In the genomic region with DNA sequence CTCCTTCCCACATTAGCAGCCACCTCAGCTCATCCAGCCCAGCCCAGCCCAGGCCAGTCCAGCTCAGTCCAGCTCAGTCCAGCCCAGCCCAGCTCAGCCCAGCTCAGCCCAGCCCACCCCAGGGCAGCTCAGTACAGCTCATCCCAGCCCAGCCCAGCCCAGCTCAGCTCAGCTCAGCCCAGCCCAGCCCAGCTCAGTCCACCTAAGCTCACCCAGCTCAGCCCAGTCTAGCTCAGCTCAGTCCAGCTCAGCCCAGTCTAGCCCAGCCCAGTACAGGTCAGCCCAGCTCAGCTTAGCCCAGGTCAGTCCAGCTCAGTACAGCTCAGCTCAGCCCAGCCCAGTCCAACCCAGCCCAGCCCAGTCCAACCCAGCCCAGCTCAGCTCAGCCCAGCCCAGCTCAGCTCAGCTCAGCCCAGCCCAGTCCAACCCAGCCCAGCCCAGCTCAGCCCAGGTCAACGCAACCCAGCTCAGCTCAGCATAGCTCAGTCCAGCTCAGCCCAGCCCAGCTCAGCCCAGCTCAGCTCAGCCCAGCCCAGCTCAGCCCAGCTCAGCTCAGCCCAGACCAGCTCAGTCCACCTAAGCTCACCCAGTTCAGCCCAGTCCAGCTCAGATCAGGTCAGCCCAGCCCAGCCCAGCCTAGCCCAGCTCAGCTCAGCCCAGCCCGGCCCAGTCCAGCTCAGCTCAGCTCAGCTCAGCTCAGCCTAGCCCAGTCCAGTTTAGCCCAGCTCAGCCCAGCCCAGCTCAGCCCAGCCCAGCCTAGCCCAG, we compare ENCODE assay signal across 23 cellular contexts.
DNase-seq lines count a peak whose midpoint lies in the region; ATAC-seq, FAIRE-seq and TF ChIP-seq lines count a peak whose summit lies in the region.
"Had no signal": no experiment of that assay in that cellular context is flagged by ENCODE, and none has a peak within 500 bp of the region (broad histone marks: within the 10 kb centered on the region; RNA-seq: fewer than 3 reads in every experiment).

No MANE protein-coding gene starts in this region.

- no CpG with 5 or more reads among the region's 2 CpGs for WGBS in A549 (ENCODE audit: missing lambda C conversion rate)
- 8% methylated on average over 2 of the region's 2 CpGs for WGBS in K562 (ENCODE audit: insufficient coverage, low coverage, missing lambda C conversion rate)

- FAIRE-seq in A549 (lab: Jason Lieb, UNC), result no peak
- no peak for FAIRE-seq in K562 (lab: Jason Lieb, UNC)
- FAIRE-seq: keratinocyte had no signal

- TF ChIP-seq CTCF in A549 (IDR thresholded peaks at IDR 0.05) (no peak), GM20000 (IDR thresholded peaks at IDR 0.05; ENCODE audit: extremely low read depth, missing control alignments) (no peak), K562 (IDR thresholded peaks at IDR 0.05 in 2 of 3, conservative IDR thresholded peaks at IDR 0.05 in 1 of 3; ENCODE audit: insufficient read depth in 2 of 3, low read depth in 1 of 3, low read length in 3 of 3) (no peak)

- H3K9ac ChIP-seq in K562 (ENCODE audit: insufficient read depth in 1 of 2, low read depth in 2 of 2, low read length in 2 of 2), result no peak overlapping the region

- TF ChIP-seq POLR2A in A549 (IDR thresholded peaks at IDR 0.05; ENCODE audit: low read length), result no peak
- TF ChIP-seq POLR2A in K562 (conservative IDR thresholded peaks at IDR 0.05), result no peak

- H3K79me2 ChIP-seq in K562 (ENCODE audit: control insufficient read depth, insufficient read depth, low read length), result no peaks in the 10 kb centered on the region

- CTCF ChIA-PET in A549 (lab: Yijun Ruan, JAX), result no interaction called here
- CTCF ChIA-PET in K562 (lab: Yijun Ruan, JAX; ENCODE audit: low intra/inter-chr PET ratio), result no interaction called here

- no TSS peak for BruUV-seq in K562 (replicated peaks; lab: Mats Ljungman, UMichigan)

- H3K4me3 Mint-ChIP-seq in natural killer cell treated with Interleukin-12 subunit alpha and Interleukin-12 subunit beta and Interleukin-15 and Interleukin-18, amount 100 ng/mL, for 72 hours, result no peak overlapping the region
- H3K4me3 Mint-ChIP-seq: dendritic cell treated with granulocyte-macrophage colony-stimulating factor and Interleukin-4, amounts not matched to agents 40 ng/mL and 50 ng/mL, for 4 days had no signal

- H3K4me2 ChIP-seq in A549 (no peak overlapping the region), K562 (ENCODE audit: insufficient read depth, low read length) (no peak overlapping the region)
- H3K4me2 ChIP-seq: PC-9 had no signal

- no peaks in the 10 kb centered on the region for H4K20me1 ChIP-seq in K562 (replicated peaks; ENCODE audit: control insufficient read depth, insufficient read depth, low read length)

- H3K27me3 Mint-ChIP-seq in natural killer cell treated with Interleukin-12 subunit alpha and Interleukin-12 subunit beta and Interleukin-15 and Interleukin-18, amount 100 ng/mL, for 72 hours, result no peaks in the 10 kb centered on the region
- H3K27me3 Mint-ChIP-seq: dendritic cell treated with granulocyte-macrophage colony-stimulating factor and Interleukin-4, amounts not matched to agents 40 ng/mL and 50 ng/mL, for 4 days had no signal

- no peaks in the 10 kb centered on the region for H3K4me1 Mint-ChIP-seq in natural killer cell treated with Interleukin-12 subunit alpha and Interleukin-12 subunit beta and Interleukin-15 and Interleukin-18, amount 100 ng/mL, for 72 hours (ENCODE audit: low read depth in 2 of 2)

- no peaks in the 10 kb centered on the region for H3K9me3 ChIP-seq in A549
- no peaks in the 10 kb centered on the region for H3K9me3 ChIP-seq in K562 (replicated peaks; ENCODE audit: control insufficient read depth, insufficient read depth, low read depth, low read length)
- H3K9me3 ChIP-seq: MG63, neutrophil, psoas muscle, SJSA1, suprapubic skin, uterus had no signal

- H3K36me3 ChIP-seq in K562 (ENCODE audit: control insufficient read depth, insufficient read depth, low read length), result no peaks in the 10 kb centered on the region
- H3K36me3 ChIP-seq: MG63, neutrophil, SJSA1, suprapubic skin, uterus had no signal

- no peaks in the 10 kb centered on the region for H3K4me1 ChIP-seq in A549
- peaks cover 0 to 13% of the 10 kb centered on the region in 2 experiments; a peak in 2 of 5 replicates for H3K4me1 ChIP-seq in K562 (replicated peaks in 1 of 2; ENCODE audit: control insufficient read depth in 2 of 2, insufficient read depth in 2 of 2, low read length in 2 of 2)
- H3K4me1 ChIP-seq: psoas muscle, SJSA1, suprapubic skin, uterus had no signal

- H3K9me1 ChIP-seq in K562 (ENCODE audit: control insufficient read depth, insufficient read depth, low read length), result no peaks in the 10 kb centered on the region

- no peak overlapping the region for H2AFZ ChIP-seq in K562 (ENCODE audit: low read depth, low read length)
- H2AFZ ChIP-seq: PC-9 had no signal

- TF ChIP-seq RAD21 in A549 (conservative IDR thresholded peaks at IDR 0.05 in 1 of 2, IDR thresholded peaks at IDR 0.05 in 1 of 2) (no peak), K562 (CRISPR knock-in tag; conservative IDR thresholded peaks at IDR 0.05 in 1 of 2, IDR thresholded peaks at IDR 0.05 in 1 of 2) (no peak)

- TF ChIP-seq EP300 in A549 (IDR thresholded peaks at IDR 0.05), result no peak
- no peak for TF ChIP-seq EP300 in K562 (IDR thresholded peaks at IDR 0.05; ENCODE audit: low read length)

- no peak overlapping the region for H3K4me3 ChIP-seq in A549
- H3K4me3 ChIP-seq in K562, result no peak overlapping the region
- H3K4me3 ChIP-seq: lung, MG63, PC-9, psoas muscle, SJSA1, suprapubic skin, uterus had no signal

- DNase-seq in A549 (ENCODE audit: low read depth in 1 of 2, low spot score in 1 of 2) (no peak), GM20000 (ENCODE audit: low spot score) (peak; percentile 12), K562 (ENCODE audit: extremely low read depth in 1 of 4, low spot score in 3 of 4) (no peak), EL (no peak)
- DNase-seq in natural killer cell treated with Interleukin-12 subunit alpha and Interleukin-12 subunit beta and Interleukin-15 and Interleukin-18, amount 100 ng/mL, for 72 hours (ENCODE audit: low spot score), result no peak
- DNase-seq in stimulated activated CD4-positive, alpha-beta T cell treated with anti-CD3 and anti-CD28 coated beads, Interleukin-1b, Interleukin-23, amount 100 ng/mL, for 48 hours, result no peak
- DNase-seq: activated CD4-positive, alpha-beta T cell treated with anti-CD3 and anti-CD28 coated beads for 48 hours; activated naive CD4-positive, alpha-beta T cell treated with anti-CD3 and anti-CD28 coated beads, Interleukin-2, amount 50 U/mL, for 16 hours; anterior cingulate cortex; MG63; NCI-H2107; NCI-H446; PC-9; uterus had no signal

- in situ Hi-C loops in K562 (cut with MboI), result no loop called here

- intact Hi-C loops in K562 (cut with micrococcal nuclease), result loop anchor here (5.0 kb wide), 1 partner anchor 118 kb away; no protein-coding TSS in a partner anchor

- H3K27me3 ChIP-seq in K562 (ENCODE audit: control insufficient read depth in 2 of 2, insufficient read depth in 2 of 2, low read length in 2 of 2), result no peaks in the 10 kb centered on the region
- H3K27me3 ChIP-seq: MG63, neutrophil, SJSA1, suprapubic skin, uterus had no signal

- ATAC-seq in A549 (peak; percentile 25 to 38; a peak in 4 of 6 replicates), K562 (no peak), GM19328 (IDR thresholded peaks at IDR 0.05; ENCODE audit: unreplicated experiment) (no peak), HG02973 (IDR thresholded peaks at IDR 0.05; ENCODE audit: unreplicated experiment) (no peak)
- ATAC-seq in natural killer cell treated with Interleukin-12 subunit alpha and Interleukin-12 subunit beta and Interleukin-15 and Interleukin-18, amount 100 ng/mL, for 72 hours, result peak; percentile 7 to 29
- ATAC-seq: psoas muscle had no signal

- H3K9me3 Mint-ChIP-seq in natural killer cell treated with Interleukin-12 subunit alpha and Interleukin-12 subunit beta and Interleukin-15 and Interleukin-18, amount 100 ng/mL, for 72 hours, result no peaks in the 10 kb centered on the region
- H3K9me3 Mint-ChIP-seq: dendritic cell treated with granulocyte-macrophage colony-stimulating factor and Interleukin-4, amounts not matched to agents 40 ng/mL and 50 ng/mL, for 4 days had no signal

- H3K27ac Mint-ChIP-seq in natural killer cell treated with Interleukin-12 subunit alpha and Interleukin-12 subunit beta and Interleukin-15 and Interleukin-18, amount 100 ng/mL, for 72 hours, result no peak overlapping the region
- H3K27ac Mint-ChIP-seq: dendritic cell treated with granulocyte-macrophage colony-stimulating factor and Interleukin-4, amounts not matched to agents 40 ng/mL and 50 ng/mL, for 4 days had no signal

- POLR2A ChIA-PET in A549 (lab: Yijun Ruan, JAX) (no interaction called here), K562 (lab: Yijun Ruan, JAX) (no interaction called here)

- no peak overlapping the region for H3K27ac ChIP-seq in A549
- no peak overlapping the region for H3K27ac ChIP-seq in K562 (ENCODE audit: extremely low read depth, low read depth, low read length)
- H3K27ac ChIP-seq: neutrophil, PC-9, psoas muscle, SJSA1, suprapubic skin, uterus had no signal

- H3K36me3 Mint-ChIP-seq in natural killer cell treated with Interleukin-12 subunit alpha and Interleukin-12 subunit beta and Interleukin-15 and Interleukin-18, amount 100 ng/mL, for 72 hours, result no peaks in the 10 kb centered on the region

TF ChIP-seq in A549, 52 proteins besides CTCF, POLR2A, EP300 and RAD21:
- TF ChIP-seq GATA3 (IDR thresholded peaks at IDR 0.05; ENCODE audit: borderline replicate concordance), result no peak

TF ChIP-seq in K562, 482 proteins besides CTCF, POLR2A, EP300 and RAD21:
- 0 out of 2 replicates have a peak, but pooled peaks have one; percentile 53 for TF ChIP-seq KLF16 (IDR thresholded peaks at IDR 0.05)
- TF ChIP-seq GATA2 (CRISPR knock-in tag; IDR thresholded peaks at IDR 0.05), result no peak

Comparison
In these comparisons a context has a peak if more than half of its experiments do, and no peak if none do; other contexts are left out.
1. ATAC-seq: peak in A549 (2 of 2) and natural killer cell treated with Interleukin-12 subunit alpha and Interleukin-12 subunit beta and Interleukin-15 and Interleukin-18, amount 100 ng/mL, for 72 hours (2 of 2); none in K562 (single experiment), GM19328 (single experiment) and HG02973 (single experiment).